Comparison of ENCODE assay signal across 11 cellular contexts in genomic region chr5:143554194-143554717, GRCh38.
DNase-seq lines count a peak whose midpoint lies in the region; ATAC-seq and TF ChIP-seq lines count a peak whose summit lies in the region.
"Had no signal": no experiment of that assay in that cellular context is flagged by ENCODE, and none has a peak within 500 bp of the region (broad histone marks: within the 10 kb centered on the region; RNA-seq: fewer than 3 reads in every experiment).

No MANE protein-coding gene starts in this region.

- TF ChIP-seq RAD21 in liver (IDR thresholded peaks at IDR 0.05) = no peak

- H3K36me3 ChIP-seq in liver (ENCODE audit: control insufficient read depth in 4 of 4, insufficient read depth in 3 of 4, low read depth in 1 of 4, low read length in 3 of 4) (no peaks in the 10 kb centered on the region), sigmoid colon (no peaks in the 10 kb centered on the region)
- H3K36me3 ChIP-seq: WERI-Rb-1 had no signal

- H3K4me1 ChIP-seq in liver (ENCODE audit: control insufficient read depth in 4 of 4, insufficient read depth in 4 of 4, low read length in 3 of 4) = peaks cover 0 to 7% (median under 1%) of the 10 kb centered on the region in 4 donors
- peaks cover 0 to 16% (median 11%) of the 10 kb centered on the region in 4 donors for H3K4me1 ChIP-seq in sigmoid colon

- no peak overlapping the region for H3K4me3 ChIP-seq in liver (ENCODE audit: low read depth in 1 of 3, low read length in 3 of 3)
- no peak overlapping the region for H3K4me3 ChIP-seq in sigmoid colon

- ATAC-seq in GM18909 (IDR thresholded peaks at IDR 0.05; ENCODE audit: poor library complexity, unreplicated experiment) = no peak

- TF ChIP-seq POLR2A in sigmoid colon (IDR thresholded peaks at IDR 0.05) = no peak

- intact Hi-C loops in sigmoid colon (cut with DNase I) = no loop called here

- DNase-seq in AG09319 (ENCODE audit: extremely low read depth, low read depth) (peak; percentile 78), M059J (ENCODE audit: low read depth) (peak; percentile 99), amniotic epithelial cell (ENCODE audit: low read depth) (peak; percentile 97), sigmoid colon (no peak), NCI-H1105 (lab: John Stamatoyannopoulos, UW) (no peak), D341Med (ENCODE audit: low spot score) (no peak)
- DNase-seq: activated naive CD4-positive, alpha-beta T cell; COR-L47; WERI-Rb-1 had no signal

- no peak overlapping the region for H3K9ac ChIP-seq in liver (ENCODE audit: low read depth in 1 of 2, low read length in 2 of 2)

- H3K9me3 ChIP-seq in liver (ENCODE audit: control insufficient read depth in 4 of 4, low read length in 3 of 4) (no peaks in the 10 kb centered on the region), sigmoid colon (no peaks in the 10 kb centered on the region)

- TF ChIP-seq EP300 in sigmoid colon (IDR thresholded peaks at IDR 0.05) = no peak

- H3K27me3 ChIP-seq in liver (ENCODE audit: control insufficient read depth in 4 of 4, insufficient read depth in 4 of 4, low read length in 3 of 4) (no peaks in the 10 kb centered on the region), sigmoid colon (no peaks in the 10 kb centered on the region)

- TF ChIP-seq CTCF in AG09319 (IDR thresholded peaks at IDR 0.05; ENCODE audit: low read depth, low read length) (no peak), liver (IDR thresholded peaks at IDR 0.05; ENCODE audit: low read depth, low read length, missing input control) (no peak), sigmoid colon (IDR thresholded peaks at IDR 0.05) (no peak)

- peak overlapping the region in 1 of 2 donors; percentile 32 for H3K27ac ChIP-seq in liver (ENCODE audit: low read depth in 1 of 2, low read length in 2 of 2)
- no peak overlapping the region for H3K27ac ChIP-seq in sigmoid colon
- H3K27ac ChIP-seq: WERI-Rb-1 had no signal

- WGBS in liver = 71% methylated on average over 2 of the region's 2 CpGs
- 91 to 93% methylated on average over 2 of the region's 2 CpGs for WGBS in sigmoid colon, 2 donors

TF ChIP-seq in liver, 16 proteins besides CTCF, POLR2A, EP300 and RAD21:
- TF ChIP-seq MAX (IDR thresholded peaks at IDR 0.05) (no peak), REST (IDR thresholded peaks at IDR 0.05) (no peak), SP1 (IDR thresholded peaks at IDR 0.05) (no peak), RXRA (IDR thresholded peaks at IDR 0.05) (peak in 1 of 2 donors; percentile 7), ZBTB33 (IDR thresholded peaks at IDR 0.05) (peak; percentile 3), HNF4A (conservative IDR thresholded peaks at IDR 0.05) (peak in 1 of 2 donors; percentile 62), EGR1 (IDR thresholded peaks at IDR 0.05; ENCODE audit: low read depth in 2 of 2) (no peak), YY1 (IDR thresholded peaks at IDR 0.05) (peak; percentile 33)

Comparison
In these comparisons a context has a peak if more than half of its experiments do, and no peak if none do; other contexts are left out.
1. DNase-seq: peak in AG09319 (single experiment), M059J (single experiment) and amniotic epithelial cell (single experiment); none in sigmoid colon (single experiment), NCI-H1105 (single experiment) and D341Med (single experiment).